Comparison of ENCODE assay signal across 21 cellular contexts in the genomic region with DNA sequence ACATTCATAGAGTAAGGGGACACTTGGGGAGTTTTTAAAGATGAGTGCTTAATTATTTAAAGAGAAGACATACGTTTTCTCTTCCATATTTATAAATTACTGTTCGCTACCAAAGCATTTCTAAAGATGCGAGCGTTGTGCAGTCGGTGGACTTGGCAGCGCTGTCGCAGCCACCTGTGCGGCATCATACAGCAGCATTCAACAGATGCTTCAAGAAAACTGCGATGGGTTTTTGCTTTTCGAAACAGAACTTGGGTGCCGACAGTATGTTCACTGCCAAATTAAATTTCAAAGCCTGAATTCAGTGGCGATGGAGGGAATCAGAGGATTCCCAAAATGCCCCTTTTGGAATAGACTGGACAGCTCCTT. TPM values are rescaled to one million over a fixed set of nuclear protein-coding genes. Genes with fewer than 3 reads are reported as not detected.
A peak's percentile ranks its signal among the peaks of the same experiment; 100 is the strongest.
DNase-seq lines count a peak whose midpoint lies in the region; ATAC-seq and TF ChIP-seq lines count a peak whose summit lies in the region.
"Had no signal": no experiment of that assay in that cellular context is flagged by ENCODE, and none has a peak within 500 bp of the region (broad histone marks: within the 10 kb centered on the region; RNA-seq: fewer than 3 reads in every experiment).

No MANE protein-coding gene starts in this region.

- H3K79me2 ChIP-seq in GM23338 (replicated peaks; ENCODE audit: insufficient read depth): no peaks in the 10 kb centered on the region

- H3K4me1 ChIP-seq in GM23338 (ENCODE audit: insufficient read depth): peaks cover 28% of the 10 kb centered on the region
- peaks cover 31% of the 10 kb centered on the region for H3K4me1 ChIP-seq in HUES6 (ENCODE audit: control insufficient read depth, insufficient read depth, low read length)
- H3K4me1 ChIP-seq in iPS-15b (ENCODE audit: control insufficient read depth, insufficient read depth, low read length): peaks cover 13% of the 10 kb centered on the region

- H3K36me3 Mint-ChIP-seq in GM23338 (ENCODE audit: low read depth) (no peaks in the 10 kb centered on the region), neural crest cell (ENCODE audit: low read depth) (peaks cover 2% of the 10 kb centered on the region)

- H3K27me3 Mint-ChIP-seq in GM23338 (ENCODE audit: insufficient read depth, low read depth, poor library complexity): peaks cover 51% of the 10 kb centered on the region
- H3K27me3 Mint-ChIP-seq in neural crest cell (ENCODE audit: low read depth): peaks cover 98% of the 10 kb centered on the region

- no peak overlapping the region for H2AFZ ChIP-seq in GM23338

- H3K4me2 ChIP-seq in GM23338: peak overlapping the region; percentile 80
- H3K4me2 ChIP-seq: KMS-11 had no signal

- H4K20me1 ChIP-seq in GM23338 (replicated peaks; ENCODE audit: insufficient read depth): no peaks in the 10 kb centered on the region

- H3K27ac ChIP-seq in GM23338 (ENCODE audit: low read depth) (no peak overlapping the region), HUES6 (ENCODE audit: low read depth, low read length) (no peak overlapping the region)
- H3K27ac ChIP-seq: KMS-11, SK-N-MC had no signal

- H3K9me3 Mint-ChIP-seq in GM23338: no peaks in the 10 kb centered on the region; the same call in 2 of the 3 replicates
- H3K9me3 Mint-ChIP-seq in neural crest cell: no peaks in the 10 kb centered on the region

- H3K4me1 Mint-ChIP-seq in GM23338 (peaks cover 31% of the 10 kb centered on the region; the same call in 2 of the 3 replicates), neural crest cell (peaks cover 27% of the 10 kb centered on the region)

- H3K9me3 ChIP-seq in HUES6 (ENCODE audit: control insufficient read depth, insufficient read depth, low read depth, low read length) (no peaks in the 10 kb centered on the region), iPS-15b (ENCODE audit: control insufficient read depth, insufficient read depth, low read length) (no peaks in the 10 kb centered on the region)

- H3K4me3 ChIP-seq in GM23338: peak overlapping the region; percentile 60
- peak overlapping the region; percentile 51 for H3K4me3 ChIP-seq in HUES6 (ENCODE audit: low read depth, low read length)
- H3K4me3 ChIP-seq in iPS-15b (ENCODE audit: low read depth, low read length): peak overlapping the region; percentile 52
- H3K4me3 ChIP-seq: SK-N-MC had no signal

- TF ChIP-seq CTCF in GM23338 (conservative IDR thresholded peaks at IDR 0.05; ENCODE audit: low read depth in 2 of 2): no peak
- TF ChIP-seq CTCF in neural crest cell (conservative IDR thresholded peaks at IDR 0.05): no peak

- no peaks in the 10 kb centered on the region for H3K36me3 ChIP-seq in GM23338 (ENCODE audit: insufficient read depth)
- H3K36me3 ChIP-seq in HUES6 (ENCODE audit: control insufficient read depth, insufficient read depth, low read length): no peaks in the 10 kb centered on the region
- H3K36me3 ChIP-seq in iPS-15b (ENCODE audit: control insufficient read depth, insufficient read depth, low read length): no peaks in the 10 kb centered on the region

- DNase-seq in GM23338 (ENCODE audit: low spot score): no peak
- no peak for DNase-seq in neural crest cell (ENCODE audit: low read depth, low spot score)
- no peak for DNase-seq in stimulated activated naive CD4-positive, alpha-beta T cell treated with Interleukin-2 at 50 U/mL for 16 hours (lab: John Stamatoyannopoulos, UW)
- DNase-seq in stimulated activated CD4-positive, alpha-beta T cell treated with anti-CD3 and anti-CD28 coated beads, Interleukin-1b, Interleukin-23, amount 100 ng/mL, for 48 hours: no peak
- no peak for DNase-seq in NCI-H1436 treated with DMSO at 0.1 percent for 48 hours (lab: John Stamatoyannopoulos, UW)
- DNase-seq in NOMO-1 treated with DMSO at 0.1 percent for 48 hours (lab: John Stamatoyannopoulos, UW; ENCODE audit: unreplicated experiment): no peak
- DNase-seq: ACHN, C1 segment of cervical spinal cord, DMS79 treated with DMSO at 0.1 percent for 48 hours, MV-4-11, NCI-H1417 treated with DMSO at 0.1 percent for 48 hours, NCI-H2029, NCI-H446 treated with DMSO at 0.1 percent for 48 hours, NCI-H748 treated with DMSO at 0.1 percent for 48 hours, OCI-M1, SHP77 had no signal

- H3K9ac ChIP-seq in HUES6 (ENCODE audit: low read length) (no peak overlapping the region), iPS-15b (ENCODE audit: low read depth, low read length) (no peak overlapping the region)
- H3K9ac ChIP-seq: KMS-11 had no signal

- no peak for ATAC-seq in GM23338

- H3K27me3 ChIP-seq in GM23338 (ENCODE audit: insufficient read depth) (peaks cover 59% of the 10 kb centered on the region), HUES6 (ENCODE audit: control insufficient read depth, insufficient read depth, low read length) (peaks cover 83% of the 10 kb centered on the region), iPS-15b (ENCODE audit: control insufficient read depth, insufficient read depth, low read length) (peaks cover 50% of the 10 kb centered on the region)

- peak overlapping the region; percentile 79 for H3K4me3 Mint-ChIP-seq in GM23338
- peak overlapping the region; percentile 29 for H3K4me3 Mint-ChIP-seq in neural crest cell

- H3K9me2 ChIP-seq in GM23338 (ENCODE audit: insufficient read depth): no peaks in the 10 kb centered on the region

- H3K27ac Mint-ChIP-seq in GM23338: no peak overlapping the region
- H3K27ac Mint-ChIP-seq in neural crest cell (ENCODE audit: unreplicated experiment): no peak overlapping the region

- H3F3A ChIP-seq in GM23338 (replicated peaks; ENCODE audit: low read depth): 0 out of 2 replicates have a peak, but pooled peaks cover 4% of the 10 kb centered on the region

TF ChIP-seq in GM23338, 12 proteins besides CTCF, POLR2A, EP300 and RAD21 (continues in another document):
- no peak for TF ChIP-seq EZH2 (IDR thresholded peaks at IDR 0.05; ENCODE audit: low read depth, unreplicated experiment)
- TF ChIP-seq, protein P1, sequence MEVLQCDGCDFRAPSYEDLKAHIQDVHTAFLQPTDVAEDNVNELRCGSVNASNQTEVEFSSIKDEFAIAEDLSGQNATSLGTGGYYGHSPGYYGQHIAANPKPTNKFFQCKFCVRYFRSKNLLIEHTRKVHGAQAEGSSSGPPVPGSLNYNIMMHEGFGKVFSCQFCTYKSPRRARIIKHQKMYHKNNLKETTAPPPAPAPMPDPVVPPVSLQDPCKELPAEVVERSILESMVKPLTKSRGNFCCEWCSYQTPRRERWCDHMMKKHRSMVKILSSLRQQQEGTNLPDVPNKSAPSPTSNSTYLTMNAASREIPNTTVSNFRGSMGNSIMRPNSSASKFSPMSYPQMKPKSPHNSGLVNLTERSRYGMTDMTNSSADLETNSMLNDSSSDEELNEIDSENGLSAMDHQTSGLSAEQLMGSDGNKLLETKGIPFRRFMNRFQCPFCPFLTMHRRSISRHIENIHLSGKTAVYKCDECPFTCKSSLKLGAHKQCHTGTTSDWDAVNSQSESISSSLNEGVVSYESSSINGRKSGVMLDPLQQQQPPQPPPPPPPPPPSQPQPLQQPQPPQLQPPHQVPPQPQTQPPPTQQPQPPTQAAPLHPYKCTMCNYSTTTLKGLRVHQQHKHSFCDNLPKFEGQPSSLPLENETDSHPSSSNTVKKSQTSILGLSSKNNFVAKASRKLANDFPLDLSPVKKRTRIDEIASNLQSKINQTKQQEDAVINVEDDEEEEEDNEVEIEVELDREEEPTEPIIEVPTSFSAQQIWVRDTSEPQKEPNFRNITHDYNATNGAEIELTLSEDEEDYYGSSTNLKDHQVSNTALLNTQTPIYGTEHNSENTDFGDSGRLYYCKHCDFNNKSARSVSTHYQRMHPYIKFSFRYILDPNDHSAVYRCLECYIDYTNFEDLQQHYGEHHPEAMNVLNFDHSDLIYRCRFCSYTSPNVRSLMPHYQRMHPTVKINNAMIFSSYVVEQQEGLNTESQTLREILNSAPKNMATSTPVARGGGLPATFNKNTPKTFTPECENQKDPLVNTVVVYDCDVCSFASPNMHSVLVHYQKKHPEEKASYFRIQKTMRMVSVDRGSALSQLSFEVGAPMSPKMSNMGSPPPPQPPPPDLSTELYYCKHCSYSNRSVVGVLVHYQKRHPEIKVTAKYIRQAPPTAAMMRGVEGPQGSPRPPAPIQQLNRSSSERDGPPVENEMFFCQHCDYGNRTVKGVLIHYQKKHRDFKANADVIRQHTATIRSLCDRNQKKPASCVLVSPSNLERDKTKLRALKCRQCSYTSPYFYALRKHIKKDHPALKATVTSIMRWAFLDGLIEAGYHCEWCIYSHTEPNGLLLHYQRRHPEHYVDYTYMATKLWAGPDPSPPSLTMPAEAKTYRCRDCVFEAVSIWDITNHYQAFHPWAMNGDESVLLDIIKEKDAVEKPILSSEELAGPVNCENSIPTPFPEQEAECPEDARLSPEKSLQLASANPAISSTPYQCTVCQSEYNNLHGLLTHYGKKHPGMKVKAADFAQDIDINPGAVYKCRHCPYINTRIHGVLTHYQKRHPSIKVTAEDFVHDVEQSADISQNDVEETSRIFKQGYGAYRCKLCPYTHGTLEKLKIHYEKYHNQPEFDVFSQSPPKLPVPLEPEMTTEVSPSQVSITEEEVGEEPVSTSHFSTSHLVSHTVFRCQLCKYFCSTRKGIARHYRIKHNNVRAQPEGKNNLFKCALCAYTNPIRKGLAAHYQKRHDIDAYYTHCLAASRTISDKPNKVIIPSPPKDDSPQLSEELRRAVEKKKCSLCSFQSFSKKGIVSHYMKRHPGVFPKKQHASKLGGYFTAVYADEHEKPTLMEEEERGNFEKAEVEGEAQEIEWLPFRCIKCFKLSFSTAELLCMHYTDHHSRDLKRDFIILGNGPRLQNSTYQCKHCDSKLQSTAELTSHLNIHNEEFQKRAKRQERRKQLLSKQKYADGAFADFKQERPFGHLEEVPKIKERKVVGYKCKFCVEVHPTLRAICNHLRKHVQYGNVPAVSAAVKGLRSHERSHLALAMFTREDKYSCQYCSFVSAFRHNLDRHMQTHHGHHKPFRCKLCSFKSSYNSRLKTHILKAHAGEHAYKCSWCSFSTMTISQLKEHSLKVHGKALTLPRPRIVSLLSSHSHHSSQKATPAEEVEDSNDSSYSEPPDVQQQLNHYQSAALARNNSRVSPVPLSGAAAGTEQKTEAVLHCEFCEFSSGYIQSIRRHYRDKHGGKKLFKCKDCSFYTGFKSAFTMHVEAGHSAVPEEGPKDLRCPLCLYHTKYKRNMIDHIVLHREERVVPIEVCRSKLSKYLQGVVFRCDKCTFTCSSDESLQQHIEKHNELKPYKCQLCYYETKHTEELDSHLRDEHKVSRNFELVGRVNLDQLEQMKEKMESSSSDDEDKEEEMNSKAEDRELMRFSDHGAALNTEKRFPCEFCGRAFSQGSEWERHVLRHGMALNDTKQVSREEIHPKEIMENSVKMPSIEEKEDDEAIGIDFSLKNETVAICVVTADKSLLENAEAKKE (CRISPR knock-in tag; IDR thresholded peaks at IDR 0.05): no peak
- TF ChIP-seq POLR2AphosphoS5 (IDR thresholded peaks at IDR 0.05; ENCODE audit: low read depth): no peak

RNA-seq across cellular contexts. Expression of gene HTR2C, which starts 1.6 kb away (rescaled TPM):
- total RNA-seq in GM23338 (2014; rRNA removed; shearing (Covaris generic)): 2.4 and 2.7 TPM in 2 replicates
- polyA plus RNA-seq in GM23338 (2016; fragmentation: Nextera tagmentation; extraction: Ambion mirVana): 1.4 and 2.0 TPM in 2 replicates
- total RNA-seq in neural crest cell: 0.07 and 0.09 TPM in 2 replicates
- total RNA-seq: G401 had no signal
